In the genomic region with DNA sequence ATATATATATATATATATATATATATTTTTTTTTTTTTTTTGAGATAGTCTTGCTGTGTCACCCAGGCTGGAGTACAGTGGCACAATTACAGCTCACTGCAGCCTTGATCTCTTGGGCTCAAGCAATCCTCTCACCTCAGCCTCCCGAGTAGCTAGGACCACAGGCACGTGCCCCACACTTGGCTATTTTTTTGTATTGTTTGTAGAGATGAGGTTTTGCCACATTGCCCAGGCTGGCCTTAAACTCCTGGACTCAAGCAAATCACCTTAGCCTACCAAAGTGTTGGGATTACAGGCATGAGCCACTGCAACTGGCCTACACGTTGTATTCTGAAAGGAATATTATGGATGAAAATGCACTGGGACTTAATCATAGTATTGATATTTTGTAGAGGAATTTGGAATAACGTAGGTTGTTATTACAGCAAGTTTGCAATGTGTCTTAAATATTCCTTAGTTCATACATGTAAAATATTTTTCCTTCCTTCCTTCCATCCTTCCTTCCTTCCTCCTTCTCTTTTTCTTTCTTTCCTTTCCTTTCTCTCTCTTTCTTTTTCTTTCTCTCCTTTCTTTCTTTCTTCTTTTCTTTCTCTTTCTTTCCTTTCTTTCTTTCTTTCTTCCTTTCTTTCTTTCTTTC, we compare ENCODE assay signal across 21 cellular contexts. TPM values are rescaled to one million over a fixed set of nuclear protein-coding genes. Genes with fewer than 3 reads are reported as not detected.
DNase-seq lines count a peak whose midpoint lies in the region; ATAC-seq and TF ChIP-seq lines count a peak whose summit lies in the region.
"Had no signal": no experiment of that assay in that cellular context is flagged by ENCODE, and none has a peak within 500 bp of the region (broad histone marks: within the 10 kb centered on the region; RNA-seq: fewer than 3 reads in every experiment).

No MANE protein-coding gene starts in this region.

- no peak overlapping the region for H3K4me2 ChIP-seq in neural progenitor cell
- no peak overlapping the region for H3K4me2 ChIP-seq in MM.1S (ENCODE audit: low read depth, low read length)
- H3K4me2 ChIP-seq: BLaER1, KMS-11 had no signal

- H3K9me2 ChIP-seq in MM.1S (replicated peaks; ENCODE audit: insufficient read depth, low read length): no peaks in the 10 kb centered on the region

- no peaks in the 10 kb centered on the region for H3K9me3 ChIP-seq in CD4-positive, alpha-beta T cell (ENCODE audit: control insufficient read depth, low read length)
- no peaks in the 10 kb centered on the region for H3K9me3 ChIP-seq in neural progenitor cell (ENCODE audit: low read depth)
- H3K9me3 ChIP-seq in left lung: no peaks in the 10 kb centered on the region
- H3K9me3 ChIP-seq in MM.1S (replicated peaks; ENCODE audit: insufficient read depth, low read length): no peaks in the 10 kb centered on the region

- H3K9me3 Mint-ChIP-seq in activated CD4-positive, alpha-beta T cell treated with anti-CD3 and anti-CD28 coated beads, Interleukin-2, amount 10 ng/mL, durations not matched to agents 7 days and 5 days: peaks cover 24% of the 10 kb centered on the region
- peaks cover 2% of the 10 kb centered on the region for H3K9me3 Mint-ChIP-seq in CD4-positive, alpha-beta T cell
- H3K9me3 Mint-ChIP-seq in activated CD4-positive, alpha-beta memory T cell treated with anti-CD3 and anti-CD28 coated beads, Interleukin-2, amount 10 ng/mL, durations not matched to agents 7 days and 5 days: peaks cover 17% of the 10 kb centered on the region
- H3K9me3 Mint-ChIP-seq in effector memory CD8-positive, alpha-beta T cell: peaks cover 0 to 8% of the 10 kb centered on the region in 2 donors
- peaks cover 12% of the 10 kb centered on the region for H3K9me3 Mint-ChIP-seq in neural progenitor cell

- H3K4me1 ChIP-seq in neural progenitor cell: no peaks in the 10 kb centered on the region
- H3K4me1 ChIP-seq in left lung: no peaks in the 10 kb centered on the region
- H3K4me1 ChIP-seq in MM.1S (ENCODE audit: low read length): no peaks in the 10 kb centered on the region
- H3K4me1 ChIP-seq: BLaER1 had no signal

- H3F3A ChIP-seq in neural progenitor cell (ENCODE audit: low read depth) (no peaks in the 10 kb centered on the region), MM.1S (ENCODE audit: insufficient read depth, low read length) (no peaks in the 10 kb centered on the region)

- H2AFZ ChIP-seq in neural progenitor cell (replicated peaks) (no peak overlapping the region), MM.1S (ENCODE audit: low read length) (no peak overlapping the region)

- H3K4me3 Mint-ChIP-seq in activated CD4-positive, alpha-beta T cell treated with anti-CD3 and anti-CD28 coated beads, Interleukin-2, amount 10 ng/mL, durations not matched to agents 7 days and 5 days: peak overlapping the region; percentile 20
- peak overlapping the region; percentile 73 for H3K4me3 Mint-ChIP-seq in CD4-positive, alpha-beta T cell
- H3K4me3 Mint-ChIP-seq in activated CD4-positive, alpha-beta memory T cell treated with anti-CD3 and anti-CD28 coated beads, Interleukin-2, amount 10 ng/mL, durations not matched to agents 7 days and 5 days: peak overlapping the region; percentile 74
- H3K4me3 Mint-ChIP-seq in effector memory CD8-positive, alpha-beta T cell: peak overlapping the region; percentile 80 to 81
- no peak overlapping the region for H3K4me3 Mint-ChIP-seq in neural progenitor cell

- POLR2A ChIA-PET in activated CD4-positive, alpha-beta T cell treated with anti-CD3 and anti-CD28 coated beads, Interleukin-2, amount 10 ng/mL, durations not matched to agents 7 days and 5 days (lab: Charles Lee): interaction anchor here (0.6 kb wide), 1 partner anchor 41 kb away, joined by 4 read pairs; no protein-coding TSS in a partner anchor
- POLR2A ChIA-PET in CD4-positive, alpha-beta T cell (lab: Charles Lee): no interaction called here
- POLR2A ChIA-PET in activated CD4-positive, alpha-beta memory T cell treated with anti-CD3 and anti-CD28 coated beads, Interleukin-2, amount 10 ng/mL, durations not matched to agents 7 days and 5 days (lab: Charles Lee): interaction anchor here (1.9 kb wide), 1 partner anchor 9 kb away, joined by 6 read pairs; no protein-coding TSS in a partner anchor

- H4K20me1 ChIP-seq in neural progenitor cell (ENCODE audit: low read depth) (no peaks in the 10 kb centered on the region), MM.1S (ENCODE audit: insufficient read depth, low read length) (no peaks in the 10 kb centered on the region)
- H4K20me1 ChIP-seq: BLaER1 had no signal

- no peak for ATAC-seq in CD4-positive, alpha-beta T cell (ENCODE audit: poor library complexity)
- peak; percentile 44 for ATAC-seq in effector memory CD8-positive, alpha-beta T cell (replicated peaks)
- ATAC-seq in left lung: no peak

- peaks cover 15% of the 10 kb centered on the region for H3K4me1 Mint-ChIP-seq in activated CD4-positive, alpha-beta T cell treated with anti-CD3 and anti-CD28 coated beads, Interleukin-2, amount 10 ng/mL, durations not matched to agents 7 days and 5 days
- peaks cover 47% of the 10 kb centered on the region for H3K4me1 Mint-ChIP-seq in CD4-positive, alpha-beta T cell (ENCODE audit: low read depth)
- peaks cover 35% of the 10 kb centered on the region for H3K4me1 Mint-ChIP-seq in activated CD4-positive, alpha-beta memory T cell treated with anti-CD3 and anti-CD28 coated beads, Interleukin-2, amount 10 ng/mL, durations not matched to agents 7 days and 5 days
- peaks cover 28 to 33% of the 10 kb centered on the region in 2 donors for H3K4me1 Mint-ChIP-seq in effector memory CD8-positive, alpha-beta T cell (ENCODE audit: low read depth in 2 of 2)
- H3K4me1 Mint-ChIP-seq in neural progenitor cell: no peaks in the 10 kb centered on the region

- H3K27me3 ChIP-seq in CD4-positive, alpha-beta T cell (ENCODE audit: control insufficient read depth, insufficient read depth, low read length): no peaks in the 10 kb centered on the region
- H3K27me3 ChIP-seq in neural progenitor cell: no peaks in the 10 kb centered on the region
- H3K27me3 ChIP-seq in left lung: no peaks in the 10 kb centered on the region
- no peaks in the 10 kb centered on the region for H3K27me3 ChIP-seq in MM.1S (replicated peaks; ENCODE audit: insufficient read depth, low read length)
- H3K27me3 ChIP-seq: BLaER1 had no signal

- H3K9ac ChIP-seq in neural progenitor cell: no peak overlapping the region
- H3K9ac ChIP-seq in MM.1S (ENCODE audit: low read length): no peak overlapping the region
- H3K9ac ChIP-seq: BLaER1, KMS-11 had no signal

- H3K27ac ChIP-seq in CD4-positive, alpha-beta T cell (ENCODE audit: low read depth, low read length): no peak overlapping the region
- H3K27ac ChIP-seq in neural progenitor cell (no peak overlapping the region), left lung (no peak overlapping the region), MM.1S (ENCODE audit: low read length) (no peak overlapping the region)
- H3K27ac ChIP-seq: BLaER1, KMS-11, RWPE1 had no signal

- CTCF ChIA-PET in activated CD4-positive, alpha-beta T cell treated with anti-CD3 and anti-CD28 coated beads, Interleukin-2, amount 10 ng/mL, durations not matched to agents 7 days and 5 days (lab: Charles Lee): no interaction called here
- CTCF ChIA-PET in CD4-positive, alpha-beta T cell (lab: Charles Lee): no interaction called here
- CTCF ChIA-PET in activated CD4-positive, alpha-beta memory T cell treated with anti-CD3 and anti-CD28 coated beads, Interleukin-2, amount 10 ng/mL, durations not matched to agents 7 days and 5 days (lab: Charles Lee): interaction anchor here (0.6 kb wide), 1 partner anchor 9 kb away, joined by 3 read pairs; no protein-coding TSS in a partner anchor

- no peaks in the 10 kb centered on the region for H3K27me3 Mint-ChIP-seq in activated CD4-positive, alpha-beta T cell treated with anti-CD3 and anti-CD28 coated beads, Interleukin-2, amount 10 ng/mL, durations not matched to agents 7 days and 5 days
- H3K27me3 Mint-ChIP-seq in CD4-positive, alpha-beta T cell: no peaks in the 10 kb centered on the region
- H3K27me3 Mint-ChIP-seq in activated CD4-positive, alpha-beta memory T cell treated with anti-CD3 and anti-CD28 coated beads, Interleukin-2, amount 10 ng/mL, durations not matched to agents 7 days and 5 days: no peaks in the 10 kb centered on the region
- no peaks in the 10 kb centered on the region for H3K27me3 Mint-ChIP-seq in effector memory CD8-positive, alpha-beta T cell
- H3K27me3 Mint-ChIP-seq in neural progenitor cell (ENCODE audit: insufficient read depth, low read depth): no peaks in the 10 kb centered on the region

- H3K79me2 ChIP-seq in neural progenitor cell (ENCODE audit: low read depth) (no peaks in the 10 kb centered on the region), MM.1S (ENCODE audit: low read length) (no peaks in the 10 kb centered on the region)

- peaks cover 38% of the 10 kb centered on the region for H3K36me3 Mint-ChIP-seq in activated CD4-positive, alpha-beta T cell treated with anti-CD3 and anti-CD28 coated beads, Interleukin-2, amount 10 ng/mL, durations not matched to agents 7 days and 5 days (ENCODE audit: low read depth)
- H3K36me3 Mint-ChIP-seq in CD4-positive, alpha-beta T cell (ENCODE audit: low read depth): peaks cover 16% of the 10 kb centered on the region
- H3K36me3 Mint-ChIP-seq in activated CD4-positive, alpha-beta memory T cell treated with anti-CD3 and anti-CD28 coated beads, Interleukin-2, amount 10 ng/mL, durations not matched to agents 7 days and 5 days (ENCODE audit: low read depth): peaks cover 39% of the 10 kb centered on the region
- H3K36me3 Mint-ChIP-seq in effector memory CD8-positive, alpha-beta T cell (ENCODE audit: insufficient read depth): peaks cover 26% of the 10 kb centered on the region
- no peaks in the 10 kb centered on the region for H3K36me3 Mint-ChIP-seq in neural progenitor cell

- DNase-seq in activated CD4-positive, alpha-beta T cell treated with anti-CD3 and anti-CD28 coated beads, Interleukin-2, amount 10 ng/mL, durations not matched to agents 7 days and 5 days: no peak
- no peak for DNase-seq in activated CD4-positive, alpha-beta T cell treated with anti-CD3 and anti-CD28 coated beads for 1 hour
- DNase-seq in CD4-positive, alpha-beta T cell: no peak
- DNase-seq in activated CD4-positive, alpha-beta memory T cell treated with anti-CD3 and anti-CD28 coated beads, Interleukin-2, amount 10 ng/mL, durations not matched to agents 7 days and 5 days: no peak
- no peak for DNase-seq in effector memory CD8-positive, alpha-beta T cell
- no peak for DNase-seq in neural progenitor cell (ENCODE audit: low spot score)
- DNase-seq in left lung: no peak
- no peak for DNase-seq in MM.1S
- DNase-seq: 8988T, COR-L47, DMS153, NCI-H1092, NCI-H146, NCI-H2081, NCI-H510A, NCI-H774 had no signal

- TF ChIP-seq CTCF in CD4-positive, alpha-beta T cell (IDR thresholded peaks at IDR 0.05): peak; percentile 36
- TF ChIP-seq CTCF in neural progenitor cell (IDR thresholded peaks at IDR 0.05): no peak
- no peak for TF ChIP-seq CTCF in left lung (IDR thresholded peaks at IDR 0.05)
- no peak for TF ChIP-seq CTCF in MM.1S (IDR thresholded peaks at IDR 0.05; ENCODE audit: low read length)

- H3K36me3 ChIP-seq in neural progenitor cell (no peaks in the 10 kb centered on the region), left lung (no peaks in the 10 kb centered on the region), MM.1S (replicated peaks; ENCODE audit: insufficient read depth, low read length) (no peaks in the 10 kb centered on the region)

- no peak overlapping the region for H3K4me3 ChIP-seq in neural progenitor cell
- H3K4me3 ChIP-seq in left lung: no peak overlapping the region
- H3K4me3 ChIP-seq in MM.1S (ENCODE audit: low read length): no peak overlapping the region
- H3K4me3 ChIP-seq: BLaER1 had no signal

- intact Hi-C loops in CD4-positive, alpha-beta T cell (cut with DNase I, micrococcal nuclease): no loop called here
- intact Hi-C loops in left lung (cut with DNase I): no loop called here

- H3K27ac Mint-ChIP-seq in activated CD4-positive, alpha-beta T cell treated with anti-CD3 and anti-CD28 coated beads, Interleukin-2, amount 10 ng/mL, durations not matched to agents 7 days and 5 days: peak overlapping the region; percentile 58
- H3K27ac Mint-ChIP-seq in CD4-positive, alpha-beta T cell: peak overlapping the region; percentile 80
- peak overlapping the region; percentile 73 for H3K27ac Mint-ChIP-seq in activated CD4-positive, alpha-beta memory T cell treated with anti-CD3 and anti-CD28 coated beads, Interleukin-2, amount 10 ng/mL, durations not matched to agents 7 days and 5 days
- H3K27ac Mint-ChIP-seq in effector memory CD8-positive, alpha-beta T cell: peak overlapping the region; percentile 83 to 89
- H3K27ac Mint-ChIP-seq in neural progenitor cell: no peak overlapping the region

RNA-seq across cellular contexts. Expression of a gene that starts 0.9 kb away (rescaled TPM):
- 1 to 10 TPM; 3.1 to 3.8 TPM for total RNA-seq in activated CD4-positive, alpha-beta T cell treated with anti-CD3 and anti-CD28 coated beads, Interleukin-2, amount 10 ng/mL, durations not matched to agents 7 days and 5 days
- total RNA-seq in CD4-positive, alpha-beta T cell: 10 to 100 TPM; 54.8 to 56.2 TPM
- 10 to 100 TPM; 17.4 to 19.4 TPM for total RNA-seq in activated CD4-positive, alpha-beta memory T cell treated with anti-CD3 and anti-CD28 coated beads, Interleukin-2, amount 10 ng/mL, durations not matched to agents 7 days and 5 days
- total RNA-seq in neural progenitor cell (ENCODE audit: low replicate concordance) (not detected in 2 replicates), left lung (1 to 10 TPM; 2.3 to 2.5 TPM)
- total RNA-seq: H4, M059J had no signal
